Comparison of ENCODE assay signal across 8 cellular contexts in genomic region chr5:180072256-180072548, GRCh38. TPM values are rescaled to one million over a fixed set of nuclear protein-coding genes. Genes with fewer than 3 reads are reported as not detected.
DNase-seq lines count a peak whose midpoint lies in the region; ATAC-seq, FAIRE-seq and TF ChIP-seq lines count a peak whose summit lies in the region.

No MANE protein-coding gene starts in this region.

- peaks cover 5% of the 10 kb centered on the region for H3K9me3 ChIP-seq in astrocyte (ENCODE audit: insufficient read depth, low read depth, low read length)
- H3K9me3 ChIP-seq in mucosa of rectum (ENCODE audit: control insufficient read depth in 2 of 2, low read length in 2 of 2): no peaks in the 10 kb centered on the region
- H3K9me3 ChIP-seq in thyroid gland: no peaks in the 10 kb centered on the region

- DNase-seq in activated T-cell treated with anti-CD3 and anti-CD28 coated beads, Interleukin-2, amount 50 U/mL, for 24 hours: no peak
- no peak for DNase-seq in activated T-cell treated with anti-CD3 and anti-CD28 coated beads, Interleukin-2, amount 50 U/mL, for 1 hour
- no peak for DNase-seq in astrocyte (ENCODE audit: low read depth)
- DNase-seq in thyroid gland: no peak
- no peak for DNase-seq in NCI-H2107 (lab: John Stamatoyannopoulos, UW)
- DNase-seq in posterior cingulate gyrus: no peak

- TF ChIP-seq CTCF in astrocyte (IDR thresholded peaks at IDR 0.05; ENCODE audit: insufficient read depth, low read depth, low read length) (no peak), thyroid gland (IDR thresholded peaks at IDR 0.05) (no peak)

- H2AFZ ChIP-seq in astrocyte (ENCODE audit: low read depth, low read length): peak overlapping the region; percentile 85

- peaks cover 38% of the 10 kb centered on the region for H3K79me2 ChIP-seq in astrocyte (ENCODE audit: insufficient read depth, low read length)

- H3K27me3 ChIP-seq in astrocyte (ENCODE audit: insufficient read depth, low read length) (no peaks in the 10 kb centered on the region), mucosa of rectum (ENCODE audit: control insufficient read depth in 2 of 2, insufficient read depth in 2 of 2, low read length in 2 of 2) (no peaks in the 10 kb centered on the region), thyroid gland (no peaks in the 10 kb centered on the region)

- H3K4me2 ChIP-seq in astrocyte (ENCODE audit: low read length): peak overlapping the region; percentile 87

- peaks cover 11% of the 10 kb centered on the region for H3K4me1 ChIP-seq in astrocyte (ENCODE audit: insufficient read depth, low read length)
- H3K4me1 ChIP-seq in mucosa of rectum (ENCODE audit: control insufficient read depth in 2 of 2, insufficient read depth in 2 of 2, low read length in 2 of 2): peaks cover 7 to 18% of the 10 kb centered on the region in 2 donors
- H3K4me1 ChIP-seq in thyroid gland: peaks cover 9 to 15% of the 10 kb centered on the region in 2 donors

- no peaks in the 10 kb centered on the region for H3K36me3 ChIP-seq in astrocyte (ENCODE audit: insufficient read depth, low read length)
- H3K36me3 ChIP-seq in mucosa of rectum (ENCODE audit: control insufficient read depth in 2 of 2, insufficient read depth in 2 of 2, low read length in 2 of 2): no peaks in the 10 kb centered on the region
- no peaks in the 10 kb centered on the region for H3K36me3 ChIP-seq in thyroid gland

- H3K4me3 Mint-ChIP-seq in activated T-cell treated with anti-CD3 and anti-CD28 coated beads, Interleukin-2, amount 50 U/mL, for 24 hours: peak overlapping the region; percentile 57
- peak overlapping the region; percentile 77 for H3K4me3 Mint-ChIP-seq in astrocyte (ENCODE audit: unreplicated experiment)

- 17 to 22% methylated on average over 14 of the region's 14 CpGs for WGBS in thyroid gland, 2 donors

- no peak for TF ChIP-seq POLR2A in thyroid gland (IDR thresholded peaks at IDR 0.05)

- H3K9me3 Mint-ChIP-seq in activated T-cell treated with anti-CD3 and anti-CD28 coated beads, Interleukin-2, amount 50 U/mL, for 24 hours: peaks cover 2% of the 10 kb centered on the region
- peaks cover 6% of the 10 kb centered on the region for H3K9me3 Mint-ChIP-seq in astrocyte (ENCODE audit: unreplicated experiment)

- FAIRE-seq in astrocyte (lab: Jason Lieb, UNC): no peak

- H3K4me1 Mint-ChIP-seq in activated T-cell treated with anti-CD3 and anti-CD28 coated beads, Interleukin-2, amount 50 U/mL, for 24 hours (ENCODE audit: low read depth): peaks cover 32% of the 10 kb centered on the region
- peaks cover 21% of the 10 kb centered on the region for H3K4me1 Mint-ChIP-seq in astrocyte (ENCODE audit: low read depth, unreplicated experiment)

- peaks cover 5% of the 10 kb centered on the region for H3K36me3 Mint-ChIP-seq in activated T-cell treated with anti-CD3 and anti-CD28 coated beads, Interleukin-2, amount 50 U/mL, for 24 hours (ENCODE audit: low read depth)
- peaks cover 5% of the 10 kb centered on the region for H3K36me3 Mint-ChIP-seq in astrocyte (ENCODE audit: low read depth, unreplicated experiment)

- H3K27ac ChIP-seq in astrocyte (ENCODE audit: low read depth, low read length) (no peak overlapping the region), mucosa of rectum (ENCODE audit: low read depth in 2 of 2, low read length in 2 of 2) (peak overlapping the region; percentile 94 to 99), thyroid gland (peak overlapping the region in 2 of 3 donors; percentile 94 to 96)

- H3K4me3 ChIP-seq in astrocyte (ENCODE audit: insufficient read depth, low read depth, low read length) (no peak overlapping the region), mucosa of rectum (ENCODE audit: low read length in 2 of 2) (peak overlapping the region; percentile 31 to 83), thyroid gland (replicated peaks in 1 of 3) (peak overlapping the region in 1 of 3 donors; percentile 68)

- H4K20me1 ChIP-seq in astrocyte (ENCODE audit: insufficient read depth, low read length): peaks cover 29% of the 10 kb centered on the region

- H3K27me3 Mint-ChIP-seq in activated T-cell treated with anti-CD3 and anti-CD28 coated beads, Interleukin-2, amount 50 U/mL, for 24 hours: no peaks in the 10 kb centered on the region
- H3K27me3 Mint-ChIP-seq in astrocyte (ENCODE audit: low read depth, unreplicated experiment): peaks cover 9% of the 10 kb centered on the region

- H3K9ac ChIP-seq in astrocyte (ENCODE audit: low read length) (no peak overlapping the region), mucosa of rectum (ENCODE audit: low read depth in 1 of 2, low read length in 2 of 2) (peak overlapping the region in 1 of 2 donors; percentile 90)

- intact Hi-C loops in thyroid gland (cut with DNase I): no loop called here
- intact Hi-C loops in posterior cingulate gyrus (cut with DNase I): loop anchor here (1.0 kb wide), 1 partner anchor 164 kb away; no protein-coding TSS in a partner anchor

- H3K27ac Mint-ChIP-seq in activated T-cell treated with anti-CD3 and anti-CD28 coated beads, Interleukin-2, amount 50 U/mL, for 24 hours: peak overlapping the region; percentile 68
- peak overlapping the region; percentile 34 for H3K27ac Mint-ChIP-seq in astrocyte (ENCODE audit: unreplicated experiment)

- no peak for ATAC-seq in HG03159 (IDR thresholded peaks at IDR 0.05; ENCODE audit: unreplicated experiment)

RNA-seq across cellular contexts. Expression of gene RNF130, which starts 0.6 kb away (rescaled TPM):
- total RNA-seq in astrocyte (28.7 and 29.8 TPM in 2 replicates), thyroid gland (100 to 1,000 TPM in 1 of 4 donors, 10 to 100 TPM in 3; 55.0 to 121 (median 69.4) TPM)
